21 cellular contexts compared by ENCODE assay signal in the genomic region with DNA sequence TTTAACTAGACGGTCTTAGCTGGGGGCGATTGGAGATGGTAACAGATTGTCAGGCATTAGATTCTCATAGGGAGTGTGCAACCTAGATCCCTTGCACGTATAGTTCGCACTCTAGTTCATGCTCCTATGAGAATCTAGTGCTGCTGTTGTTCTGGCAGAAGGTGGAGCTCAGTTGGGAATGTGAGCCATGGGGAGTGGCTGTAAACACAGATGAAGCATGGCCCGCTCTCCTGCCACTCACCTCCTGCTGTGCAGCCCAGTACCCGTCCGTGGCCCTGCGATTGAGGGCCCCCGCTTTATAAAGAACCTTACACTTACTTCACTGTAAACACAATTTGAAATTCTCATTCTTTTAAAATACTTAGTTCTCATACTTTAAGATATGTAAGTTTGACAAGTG.
A peak's percentile ranks its signal among the peaks of the same experiment; 100 is the strongest.
DNase-seq lines count a peak whose midpoint lies in the region; ATAC-seq and TF ChIP-seq lines count a peak whose summit lies in the region.
"Had no signal": no experiment of that assay in that cellular context is flagged by ENCODE, and none has a peak within 500 bp of the region (broad histone marks: within the 10 kb centered on the region; RNA-seq: fewer than 3 reads in every experiment).

No MANE protein-coding gene starts in this region.

- H3K4me2 ChIP-seq in DND-41 (ENCODE audit: insufficient read depth, low read length) = no peak overlapping the region
- no peak overlapping the region for H3K4me2 ChIP-seq in PC-9
- H3K4me2 ChIP-seq: KMS-11 had no signal

- BruUV-seq in PC-9 (replicated peaks; lab: Mats Ljungman, UMichigan) = no TSS peak

- H4K20me1 ChIP-seq in DND-41 (ENCODE audit: insufficient read depth, low read length) (peaks cover 20% of the 10 kb centered on the region), PC-9 (ENCODE audit: insufficient read depth) (no peaks in the 10 kb centered on the region)

- CTCF ChIA-PET in HEK293 (lab: Yijun Ruan, JAX) = interaction anchor here (0.9 kb wide), 1 partner anchor 87 kb away, joined by 4 read pairs; no protein-coding TSS in a partner anchor
- CTCF ChIA-PET in PC-9 (lab: Charles Lee) = no interaction called here

- DNase-seq in DND-41 = no peak
- DNase-seq in epithelial cell of esophagus (ENCODE audit: low read depth) = peak; percentile 11
- peak; percentile 21 for DNase-seq in prostate gland (ENCODE audit: low spot score)
- no peak for DNase-seq in epidermal melanocyte (ENCODE audit: insufficient read length, low spot score)
- no peak for DNase-seq in PC-9
- DNase-seq: CD4-positive, CD25-positive, alpha-beta regulatory T cell; COR-L47; DMS79; GOT3; HCEC 1CT; IMR-90; MG63; NCI-H1930; NCI-H226; NCI-H510A treated with DMSO at 0.1 percent for 48 hours; NCI-H82; T-helper 17 cell had no signal

- H3K36me3 ChIP-seq in DND-41 (ENCODE audit: insufficient read depth, low read length) (peaks cover 71% of the 10 kb centered on the region), HEK293 (ENCODE audit: control insufficient read depth in 2 of 2, insufficient read depth in 1 of 2, low read length in 2 of 2) (no peaks in the 10 kb centered on the region), prostate gland (no peaks in the 10 kb centered on the region), PC-9 (ENCODE audit: low read depth) (no peaks in the 10 kb centered on the region)
- H3K36me3 ChIP-seq: MG63 had no signal

- no peak for TF ChIP-seq POLR2A in prostate gland (IDR thresholded peaks at IDR 0.05)

- H3F3A ChIP-seq in PC-9 (ENCODE audit: insufficient read depth, low read depth) = no peaks in the 10 kb centered on the region

- H3K4me3 ChIP-seq in DND-41 (ENCODE audit: low read depth in 1 of 2, low read length in 2 of 2) = no peak overlapping the region
- H3K4me3 ChIP-seq in HEK293 (ENCODE audit: low read depth, low read length) = no peak overlapping the region
- no peak overlapping the region for H3K4me3 ChIP-seq in epithelial cell of esophagus (ENCODE audit: low read length)
- no peak overlapping the region for H3K4me3 ChIP-seq in prostate gland
- H3K4me3 ChIP-seq in PC-9 = no peak overlapping the region
- H3K4me3 ChIP-seq: MG63 had no signal

- peaks cover 56% of the 10 kb centered on the region for H3K4me1 ChIP-seq in DND-41 (ENCODE audit: insufficient read depth, low read length)
- H3K4me1 ChIP-seq in HEK293 (ENCODE audit: control insufficient read depth, insufficient read depth, low read length) = no peaks in the 10 kb centered on the region
- H3K4me1 ChIP-seq in prostate gland (replicated peaks) = peaks cover 7% of the 10 kb centered on the region
- H3K4me1 ChIP-seq in PC-9 (replicated peaks; ENCODE audit: insufficient read depth) = no peaks in the 10 kb centered on the region

- H3K79me2 ChIP-seq in DND-41 (ENCODE audit: insufficient read depth, low read length) (peaks cover 92% of the 10 kb centered on the region), PC-9 (ENCODE audit: low read depth) (no peaks in the 10 kb centered on the region)

- 55% methylated on average over 9 of the region's 9 CpGs for WGBS in prostate gland

- intact Hi-C loops in prostate gland (cut with DNase I) (no loop called here), PC-9 (cut with micrococcal nuclease; ENCODE audit: unreplicated experiment) (no loop called here)

- H3K9me2 ChIP-seq in PC-9 (ENCODE audit: insufficient read depth) = no peaks in the 10 kb centered on the region

- H3K9ac ChIP-seq in DND-41 (ENCODE audit: low read depth, low read length) = no peak overlapping the region
- H3K9ac ChIP-seq: KMS-11 had no signal

- ATAC-seq in DND-41 (ENCODE audit: insufficient read depth, low read depth) (no peak), GM21390 (IDR thresholded peaks at IDR 0.05; ENCODE audit: unreplicated experiment) (no peak)
- ATAC-seq: Right ventricle myocardium inferior, T-helper 17 cell had no signal

- H3K27me3 ChIP-seq in DND-41 (ENCODE audit: insufficient read depth, low read length, poor library complexity) (no peaks in the 10 kb centered on the region), prostate gland (replicated peaks; ENCODE audit: insufficient read depth) (no peaks in the 10 kb centered on the region), PC-9 (ENCODE audit: insufficient read depth, low read depth) (peaks cover 68% of the 10 kb centered on the region)
- H3K27me3 ChIP-seq: MG63 had no signal

- TF ChIP-seq CTCF in DND-41 (IDR thresholded peaks at IDR 0.05; ENCODE audit: borderline replicate concordance, extremely low read depth, low read length, poor library complexity, severe bottlenecking) (no peak), HEK293 (tag by site-specific recombination; IDR thresholded peaks at IDR 0.05) (no peak), epithelial cell of esophagus (IDR thresholded peaks at IDR 0.05; ENCODE audit: insufficient read depth, low read depth, low read length, missing control alignments) (no peak), prostate gland (IDR thresholded peaks at IDR 0.05) (no peak), PC-9 (conservative IDR thresholded peaks at IDR 0.05) (no peak)

- H3K27ac ChIP-seq in DND-41 (ENCODE audit: low read length) (peak overlapping the region; percentile 62), HEK293 (ENCODE audit: extremely low read depth, low read depth, low read length) (no peak overlapping the region), prostate gland (no peak overlapping the region), PC-9 (no peak overlapping the region)
- H3K27ac ChIP-seq: KMS-11 had no signal

- H2AFZ ChIP-seq in DND-41 (ENCODE audit: low read depth, low read length) (no peak overlapping the region), PC-9 (no peak overlapping the region)

- POLR2A ChIA-PET in HEK293 (lab: Yijun Ruan, JAX) (no interaction called here), PC-9 (lab: Charles Lee; ENCODE audit: unreplicated experiment) (no interaction called here)

- H3K9me3 ChIP-seq in DND-41 (ENCODE audit: insufficient read depth, low read length, severe bottlenecking) (no peaks in the 10 kb centered on the region), HEK293 (ENCODE audit: control insufficient read depth, insufficient read depth, low read depth, low read length) (no peaks in the 10 kb centered on the region), prostate gland (no peaks in the 10 kb centered on the region), PC-9 (ENCODE audit: insufficient read depth, low read depth) (no peaks in the 10 kb centered on the region)
- H3K9me3 ChIP-seq: MG63 had no signal

TF ChIP-seq in HEK293, 187 proteins besides CTCF, POLR2A, EP300 and RAD21:
- TF ChIP-seq SP3 (tag by site-specific recombination; IDR thresholded peaks at IDR 0.05) = no peak
- TF ChIP-seq OSR2 (tag by site-specific recombination; IDR thresholded peaks at IDR 0.05) = no peak
- TF ChIP-seq ZNF658 (tag by site-specific recombination; IDR thresholded peaks at IDR 0.05) = no peak
- peak; percentile 70 for TF ChIP-seq ZIC2 (tag by site-specific recombination; IDR thresholded peaks at IDR 0.05)
- 0 out of 2 replicates have a peak, but pooled peaks have one; percentile 17 for TF ChIP-seq GLIS1 (tag by site-specific recombination; IDR thresholded peaks at IDR 0.05)
- TF ChIP-seq ZNF610 (tag by site-specific recombination; IDR thresholded peaks at IDR 0.05; ENCODE audit: borderline replicate concordance) = peak; percentile 84; the same call in 1 of the 2 replicates

Comparison
In these comparisons a context has a peak if more than half of its experiments do, and no peak if none do; other contexts are left out.
1. DNase-seq: peak in epithelial cell of esophagus (single experiment) and prostate gland (single experiment); none in DND-41 (single experiment), epidermal melanocyte (single experiment) and PC-9 (0 of 2).